Comparison of ENCODE assay signal across 9 cellular contexts in the genomic region with DNA sequence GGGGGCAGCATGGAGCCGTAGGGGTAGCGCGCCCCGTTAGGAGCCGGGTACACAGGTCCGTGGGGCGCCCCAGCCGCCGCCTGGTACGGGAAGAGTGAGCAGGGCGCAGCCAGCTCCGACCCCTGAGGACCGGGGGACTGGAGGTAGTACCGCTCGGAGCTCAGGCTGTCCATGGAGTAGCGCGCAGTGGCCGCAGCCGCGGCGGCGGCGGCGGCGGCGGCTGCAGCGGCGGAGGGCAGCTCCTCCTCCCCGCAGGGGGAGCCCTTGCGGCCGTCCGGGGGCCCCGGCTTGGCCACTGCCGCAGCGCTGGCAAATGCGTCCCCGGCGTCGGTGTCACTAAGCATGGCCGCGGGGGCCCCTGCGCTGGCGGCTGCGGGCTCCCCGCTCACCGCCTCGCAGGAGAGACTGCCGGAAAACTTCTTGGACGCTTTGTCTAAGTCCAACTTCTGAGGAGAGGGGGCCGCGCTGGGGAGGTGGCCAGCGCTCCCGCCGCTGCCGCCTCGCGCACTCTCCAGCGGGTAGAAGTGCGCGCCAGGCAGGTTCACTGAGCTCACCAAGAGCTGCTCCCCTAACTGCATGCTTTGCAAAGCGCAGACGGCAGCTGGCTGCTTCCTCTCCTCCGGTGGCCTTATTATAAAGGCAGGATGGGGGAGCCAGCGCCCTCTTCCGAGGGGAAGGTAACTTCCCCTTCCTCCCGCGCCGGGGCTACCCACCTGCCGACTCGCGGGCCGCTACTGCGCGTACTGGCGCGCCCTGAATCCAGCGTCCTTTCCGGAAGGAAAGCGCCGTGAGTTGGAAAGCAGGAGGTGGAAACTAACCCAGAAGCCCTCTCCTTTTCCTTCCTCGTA. TPM values are rescaled to one million over a fixed set of nuclear protein-coding genes. Genes with fewer than 3 reads are reported as not detected.
DNase-seq lines count a peak whose midpoint lies in the region; TF ChIP-seq lines count a peak whose summit lies in the region.
"Had no signal": no experiment of that assay in that cellular context is flagged by ENCODE, and none has a peak within 500 bp of the region (broad histone marks: within the 10 kb centered on the region; RNA-seq: fewer than 3 reads in every experiment).

Gene EOMES (minus strand): TSS at position 607 of the 848 bp plus-strand sequence. CDS start 29 bp downstream, at position 578.

- H3K27ac ChIP-seq in GM23248 (no peak within 1 kb of the TSS), ascending aorta (no peak within 1 kb of the TSS)

- no peaks in the 10 kb centered on the region for H3K36me3 ChIP-seq in GM23248 (ENCODE audit: low read depth)
- H3K36me3 ChIP-seq in ascending aorta, result no peaks in the 10 kb centered on the region

- peaks cover 9% of the 10 kb centered on the region; the same call in 1 of the 2 replicates for H3F3A ChIP-seq in GM23248 (ENCODE audit: insufficient read depth)

- TF ChIP-seq CTCF in LNCaP clone FGC (IDR thresholded peaks at IDR 0.05; ENCODE audit: control insufficient read depth, extremely low read depth, insufficient read depth) (peak; percentile 45), ascending aorta (IDR thresholded peaks at IDR 0.05) (no peak)

- H3K27me3 Mint-ChIP-seq in immature natural killer cell (ENCODE audit: low read depth in 3 of 3), result peaks cover 36 to 59% (median 47%) of the 10 kb centered on the region in 3 donors

- peaks cover 15 to 32% (median 30%) of the 10 kb centered on the region in 3 donors for H3K36me3 Mint-ChIP-seq in immature natural killer cell

- H3K4me1 ChIP-seq in GM23248 (ENCODE audit: insufficient read depth) (0 out of 2 replicates have a peak, but pooled peaks cover 4% of the 10 kb centered on the region), ascending aorta (peaks cover 8 to 15% of the 10 kb centered on the region in 2 donors)

- H3K9me3 ChIP-seq in GM23248 (ENCODE audit: low read depth) (no peaks in the 10 kb centered on the region), ascending aorta (no peaks in the 10 kb centered on the region)

- no peaks in the 10 kb centered on the region for H3K9me3 Mint-ChIP-seq in immature natural killer cell

- no peaks in the 10 kb centered on the region for H3K79me2 ChIP-seq in GM23248 (ENCODE audit: insufficient read depth)

- no peak within 1 kb of the TSS for H3K9ac ChIP-seq in GM23248

- H3K4me3 Mint-ChIP-seq in immature natural killer cell, result peak within 1 kb of the TSS; percentile 97 to 100 (median 99)

- H3K27ac Mint-ChIP-seq in immature natural killer cell, result peak within 1 kb of the TSS; percentile 90 to 98 (median 96)

- 2% methylated on average over 36 to 46 of the region's 81 CpGs for WGBS in GM23248 (ENCODE audit: low coverage in 1 of 2, low lambda C conversion rate in 2 of 2, missing lambda C conversion rate in 2 of 2), 2 experiments

- H3K4me3 ChIP-seq in GM23248, result peak within 1 kb of the TSS; percentile 64
- H3K4me3 ChIP-seq in LNCaP clone FGC (ENCODE audit: low read depth, low read length), result peak within 1 kb of the TSS; percentile 49
- peak within 1 kb of the TSS; percentile 46 to 60 for H3K4me3 ChIP-seq in ascending aorta

- H3K4me2 ChIP-seq in GM23248 (ENCODE audit: unreplicated experiment), result peak within 1 kb of the TSS; percentile 84

- H4K20me1 ChIP-seq in GM23248 (ENCODE audit: insufficient read depth), result no peaks in the 10 kb centered on the region

- H2AFZ ChIP-seq in GM23248, result peak within 1 kb of the TSS; percentile 74

- peaks cover 59 to 64% of the 10 kb centered on the region in 2 donors for H3K4me1 Mint-ChIP-seq in immature natural killer cell

- DNase-seq in GDM1 (lab: John Stamatoyannopoulos, UW) (peak; percentile 17), GM23248 (peak; percentile 56), LNCaP clone FGC (ENCODE audit: low read depth) (no peak), T follicular helper cell (ENCODE audit: low read depth) (peak; percentile 58), ascending aorta (ENCODE audit: low spot score in 2 of 2) (no peak), immature natural killer cell (peak; percentile 76 to 80 (median 79)), posterior cingulate gyrus (no peak)
- DNase-seq in stimulated activated CD4-positive, alpha-beta T cell treated with anti-CD3 and anti-CD28 coated beads, Interleukin-4, amount 100 ng/mL, for 48 hours (ENCODE audit: low read depth in 2 of 2), result peak; percentile 49 to 50

- no peaks in the 10 kb centered on the region for H3K9me2 ChIP-seq in GM23248 (ENCODE audit: insufficient read depth)

- in situ Hi-C loops in GM23248 (cut with MboI), result loop anchor here (25.0 kb wide), 1 partner anchor 565 kb away; no protein-coding TSS in a partner anchor

- H3K27me3 ChIP-seq in GM23248 (replicated peaks; ENCODE audit: insufficient read depth), result peaks cover 78% of the 10 kb centered on the region
- peaks cover 27% of the 10 kb centered on the region for H3K27me3 ChIP-seq in ascending aorta

- intact Hi-C loops in ascending aorta (cut with DNase I), result no loop called here
- intact Hi-C loops in posterior cingulate gyrus (cut with DNase I), result no loop called here

RNA-seq across cellular contexts. Expression of gene EOMES, which starts in this region (rescaled TPM):
- 0.11 TPM in 1 of 2 replicates, not detected in the other for total RNA-seq in GM23248 (2014; rRNA removed; shearing (Covaris generic))
- polyA plus RNA-seq in GM23248 (2016; fragmentation: Nextera tagmentation; extraction: Ambion mirVana), result not detected in 2 replicates
- total RNA-seq in ascending aorta, result not detected
- polyA plus RNA-seq in immature natural killer cell, result 100 to 1,000 TPM in 2 of 3 donors, 10 to 100 TPM in 1; 96.5 to 189 (median 158) TPM
- total RNA-seq: lung microvascular endothelial cell had no signal

Comparison
In these comparisons a context has a peak if more than half of its experiments do, and no peak if none do; other contexts are left out.
1. RNA of gene EOMES (polyA plus RNA-seq): 96.5 to 189 TPM in immature natural killer cell; not detected in GM23248; every median in the first group is over 10 times any median in the second.
2. Peak in DNase-seq, H3K4me3 ChIP-seq and H3K4me2 ChIP-seq in GM23248; RNA of the gene not detected or under 1 TPM.
3. DNase-seq: peak in GDM1 (single experiment), T follicular helper cell (single experiment), immature natural killer cell (3 of 3) and stimulated activated CD4-positive, alpha-beta T cell treated with anti-CD3 and anti-CD28 coated beads, Interleukin-4, amount 100 ng/mL, for 48 hours (2 of 2); none in LNCaP clone FGC (single experiment), ascending aorta (0 of 2) and posterior cingulate gyrus (0 of 10).
4. Peak in every context shown above with its lines, with median percentiles within 50 percentile points of each other: H3K4me3 ChIP-seq.